28 cellular contexts compared by ENCODE assay signal in genomic region chr3:150697646-150698045, GRCh38. TPM values are rescaled to one million over a fixed set of nuclear protein-coding genes. Genes with fewer than 3 reads are reported as not detected.
DNase-seq lines count a peak whose midpoint lies in the region; ATAC-seq, FAIRE-seq and TF ChIP-seq lines count a peak whose summit lies in the region.
"Had no signal": no experiment of that assay in that cellular context is flagged by ENCODE, and none has a peak within 500 bp of the region (broad histone marks: within the 10 kb centered on the region; RNA-seq: fewer than 3 reads in every experiment).

No MANE protein-coding gene starts in this region.

- no peak for ATAC-seq in sciatic nerve
- no peak for ATAC-seq in HG02623 (IDR thresholded peaks at IDR 0.05; ENCODE audit: unreplicated experiment)
- ATAC-seq: natural killer cell treated with Interleukin-12 subunit alpha and Interleukin-12 subunit beta and Interleukin-15 and Interleukin-18, amount 100 ng/mL, for 72 hours; pancreas; Right ventricle myocardium inferior; stimulated activated effector memory CD8-positive, alpha-beta T cell treated with anti-CD3 and anti-CD28 coated beads, Interleukin-12 subunit alpha, Interleukin-12 subunit beta, amount 100 ng/mL, for 72 hours had no signal

- H3K27me3 ChIP-seq in brain microvascular endothelial cell (replicated peaks) (no peaks in the 10 kb centered on the region), uterus (no peaks in the 10 kb centered on the region)
- H3K27me3 ChIP-seq: ascending aorta, pancreas, spleen had no signal

- intact Hi-C loops in sciatic nerve (cut with DNase I), result no loop called here
- intact Hi-C loops in uterus (cut with DNase I; ENCODE audit: low total_unique reads), result no loop called here

- FAIRE-seq in HTR-8/SVneo (lab: Jason Lieb, UNC), result no peak
- FAIRE-seq: frontal cortex, GM19239, pancreas had no signal

- TF ChIP-seq CTCF in brain microvascular endothelial cell (IDR thresholded peaks at IDR 0.05; ENCODE audit: low read depth, low read length, missing control alignments) (no peak), uterus (IDR thresholded peaks at IDR 0.05) (no peak)

- no peaks in the 10 kb centered on the region for H3K4me1 ChIP-seq in uterus
- H3K4me1 ChIP-seq: ascending aorta, left ventricle myocardium inferior, pancreas had no signal

- no peak for TF ChIP-seq POLR2A in uterus (IDR thresholded peaks at IDR 0.05)

- no peaks in the 10 kb centered on the region for H3K9me3 ChIP-seq in uterus
- H3K9me3 ChIP-seq: ascending aorta, pancreas had no signal

- in situ Hi-C loops in brain microvascular endothelial cell (cut with HindIII; ENCODE audit: low pct_ligation_motif_present, low sequenced_read_pairs), result no loop called here

- no peak overlapping the region for H3K4me3 ChIP-seq in brain microvascular endothelial cell (ENCODE audit: low read depth, low read length)
- no peak overlapping the region for H3K4me3 ChIP-seq in uterus
- H3K4me3 ChIP-seq: ascending aorta, left ventricle myocardium inferior, pancreas, spleen had no signal

- H3K27ac ChIP-seq in brain microvascular endothelial cell (no peak overlapping the region), uterus (no peak overlapping the region)
- H3K27ac ChIP-seq: ascending aorta, C4-2B, left ventricle myocardium inferior, pancreas, spleen had no signal

- H3K36me3 ChIP-seq in brain microvascular endothelial cell (replicated peaks) (no peaks in the 10 kb centered on the region), uterus (no peaks in the 10 kb centered on the region)
- H3K36me3 ChIP-seq: ascending aorta, left ventricle myocardium inferior, pancreas, spleen had no signal

- peak; percentile 63 for DNase-seq in AG20443 (ENCODE audit: low spot score)
- DNase-seq in HTR-8/SVneo (ENCODE audit: insufficient read length, low spot score), result peak; percentile 15
- peak; percentile 20 for DNase-seq in brain microvascular endothelial cell
- DNase-seq in iris pigment epithelial cell (ENCODE audit: low read depth), result peak; percentile 21
- DNase-seq in sciatic nerve (ENCODE audit: low spot score), result no peak
- DNase-seq in NCI-H1417 treated with DMSO at 0.1 percent for 48 hours (lab: John Stamatoyannopoulos, UW), result no peak
- DNase-seq in uterus, result no peak
- DNase-seq: activated CD4-positive, alpha-beta T cell treated with anti-CD3 and anti-CD28 coated beads, Interleukin-2, amount 50 U/mL, for 1 hour; Calu3; cerebellar nuclear complex; hypothalamus; left ventricle myocardium inferior; NCI-H1092 treated with DMSO at 0.1 percent for 48 hours; NCI-H2029; NCI-H2227 treated with DMSO at 0.1 percent for 48 hours; NCI-H748 treated with DMSO at 0.1 percent for 48 hours; pancreas; spleen; stimulated activated CD4-positive, alpha-beta T cell treated with anti-CD3 and anti-CD28 coated beads, Interleukin-2, amount 100 ng/mL, for 48 hours had no signal

RNA-seq across cellular contexts. Expression of gene ERICH6, which starts 6.1 kb away (rescaled TPM):
- 0.49 TPM for total RNA-seq in sciatic nerve
- total RNA-seq in uterus, result not detected
- total RNA-seq: ascending aorta, Calu3, epithelial cell of proximal tubule, Right ventricle myocardium inferior, spleen had no signal

Comparison
In these comparisons a context has a peak if more than half of its experiments do, and no peak if none do; other contexts are left out.
1. DNase-seq: peak in AG20443 (single experiment), HTR-8/SVneo (single experiment), brain microvascular endothelial cell (single experiment) and iris pigment epithelial cell (single experiment); none in sciatic nerve (single experiment), NCI-H1417 treated with DMSO at 0.1 percent for 48 hours (single experiment) and uterus (0 of 2).